In genomic region chr15:35437157-35437556, GRCh38 we compare ENCODE assay signal across 16 cellular contexts.
A peak's percentile ranks its signal among the peaks of the same experiment; 100 is the strongest.
DNase-seq lines count a peak whose midpoint lies in the region; TF ChIP-seq lines count a peak whose summit lies in the region.
"Had no signal": no experiment of that assay in that cellular context is flagged by ENCODE, and none has a peak within 500 bp of the region (broad histone marks: within the 10 kb centered on the region; RNA-seq: fewer than 3 reads in every experiment).

No MANE protein-coding gene starts in this region.

- no peaks in the 10 kb centered on the region for H3K27me3 ChIP-seq in H7 (ENCODE audit: control insufficient read depth, insufficient read depth, low read length)
- H3K27me3 ChIP-seq: ascending aorta, testis had no signal

- H3K9me3 Mint-ChIP-seq in activated CD4-positive, alpha-beta memory T cell treated with anti-CD3 and anti-CD28 coated beads, Interleukin-2, amount 10 ng/mL, durations not matched to agents 7 days and 5 days = no peaks in the 10 kb centered on the region

- in situ Hi-C loops in astrocyte of the spinal cord (cut with HindIII; ENCODE audit: low sequenced_read_pairs) = no loop called here

- no peak overlapping the region for H3K27ac Mint-ChIP-seq in activated CD4-positive, alpha-beta memory T cell treated with anti-CD3 and anti-CD28 coated beads, Interleukin-2, amount 10 ng/mL, durations not matched to agents 7 days and 5 days
- H3K27ac Mint-ChIP-seq: activated T-helper 2 cell treated with anti-CD3 and anti-CD28 coated beads, Interferon-gamma antibody, Interleukin-2, Interleukin-4, amounts not matched to agents 10 μg/mL and 5 μg/mL and 100 μg/mL, durations not matched to agents 14 hours and 24 hours and 36 hours; T-helper 2 cell treated with Interferon-gamma antibody and Interleukin-4, amounts not matched to agents 5 μg/mL and 100 μg/mL, for 36 hours had no signal

- no peaks in the 10 kb centered on the region for H3K4me1 Mint-ChIP-seq in activated CD4-positive, alpha-beta memory T cell treated with anti-CD3 and anti-CD28 coated beads, Interleukin-2, amount 10 ng/mL, durations not matched to agents 7 days and 5 days

- H3K36me3 ChIP-seq in H7 (replicated peaks; ENCODE audit: control insufficient read depth, insufficient read depth, low read length) = no peaks in the 10 kb centered on the region
- H3K36me3 ChIP-seq: ascending aorta had no signal

- CTCF ChIA-PET in activated CD4-positive, alpha-beta memory T cell treated with anti-CD3 and anti-CD28 coated beads, Interleukin-2, amount 10 ng/mL, durations not matched to agents 7 days and 5 days (lab: Charles Lee) = no interaction called here

- POLR2A ChIA-PET in activated CD4-positive, alpha-beta memory T cell treated with anti-CD3 and anti-CD28 coated beads, Interleukin-2, amount 10 ng/mL, durations not matched to agents 7 days and 5 days (lab: Charles Lee) = no interaction called here

- no peaks in the 10 kb centered on the region for H3K36me3 Mint-ChIP-seq in activated CD4-positive, alpha-beta memory T cell treated with anti-CD3 and anti-CD28 coated beads, Interleukin-2, amount 10 ng/mL, durations not matched to agents 7 days and 5 days (ENCODE audit: low read depth)

- DNase-seq in AG08395 (ENCODE audit: low spot score) (peak; percentile 7), H7 (peak; percentile 12), astrocyte of the spinal cord (ENCODE audit: low read depth, low spot score) (no peak), hepatic stellate cell (ENCODE audit: low spot score) (peak; percentile 9), NCI-H748 treated with DMSO at 0.1 percent for 48 hours (lab: John Stamatoyannopoulos, UW) (no peak), NCI-H1436 treated with DMSO at 0.1 percent for 48 hours (lab: John Stamatoyannopoulos, UW) (no peak)
- no peak for DNase-seq in activated CD4-positive, alpha-beta memory T cell treated with anti-CD3 and anti-CD28 coated beads, Interleukin-2, amount 10 ng/mL, durations not matched to agents 7 days and 5 days
- DNase-seq in activated CD8-positive, alpha-beta memory T cell treated with anti-CD3 and anti-CD28 coated beads for 24 hours = no peak
- DNase-seq: AML-193, left colon, NCI-H187 treated with DMSO at 0.1 percent for 48 hours, NCI-H524 treated with DMSO at 0.1 percent for 48 hours, testis had no signal

- no peak overlapping the region for H3K4me3 ChIP-seq in H7 (ENCODE audit: insufficient read depth, low read depth, low read length)
- H3K4me3 ChIP-seq in astrocyte of the spinal cord (ENCODE audit: low read depth, low read length) = no peak overlapping the region
- H3K4me3 ChIP-seq: ascending aorta, testis had no signal

- peak; percentile 17 for TF ChIP-seq CTCF in astrocyte of the spinal cord (IDR thresholded peaks at IDR 0.05; ENCODE audit: low read depth, low read length)

- no peak overlapping the region for H3K4me3 Mint-ChIP-seq in activated CD4-positive, alpha-beta memory T cell treated with anti-CD3 and anti-CD28 coated beads, Interleukin-2, amount 10 ng/mL, durations not matched to agents 7 days and 5 days
- H3K4me3 Mint-ChIP-seq: T-helper 2 cell treated with Interferon-gamma antibody and Interleukin-4, amounts not matched to agents 5 μg/mL and 100 μg/mL, for 36 hours had no signal

- H3K27me3 Mint-ChIP-seq in activated CD4-positive, alpha-beta memory T cell treated with anti-CD3 and anti-CD28 coated beads, Interleukin-2, amount 10 ng/mL, durations not matched to agents 7 days and 5 days = no peaks in the 10 kb centered on the region

Comparison
In these comparisons a context has a peak if more than half of its experiments do, and no peak if none do; other contexts are left out.
1. DNase-seq: peak in AG08395 (single experiment), H7 (single experiment) and hepatic stellate cell (single experiment); none in astrocyte of the spinal cord (single experiment), activated CD4-positive, alpha-beta memory T cell treated with anti-CD3 and anti-CD28 coated beads, Interleukin-2, amount 10 ng/mL, durations not matched to agents 7 days and 5 days (single experiment), NCI-H748 treated with DMSO at 0.1 percent for 48 hours (single experiment), activated CD8-positive, alpha-beta memory T cell treated with anti-CD3 and anti-CD28 coated beads for 24 hours (single experiment) and NCI-H1436 treated with DMSO at 0.1 percent for 48 hours (single experiment).